ENCODE assay signal across 5 cellular contexts in genomic region chr16:29739927-29740629, GRCh38. TPM values are rescaled to one million over a fixed set of nuclear protein-coding genes. Genes with fewer than 3 reads are reported as not detected.
"Had no signal": no experiment of that assay in that cellular context is flagged by ENCODE, and none has a peak within 500 bp of the region (broad histone marks: within the 10 kb centered on the region; RNA-seq: fewer than 3 reads in every experiment).

No MANE protein-coding gene starts in this region.

RNA-seq across cellular contexts. Expression of gene C16orf54, which starts 5.7 kb away (rescaled TPM):
- total RNA-seq: epithelial cell of proximal tubule, renal cortical epithelial cell had no signal

RNA-seq across cellular contexts. Expression of gene ZG16, which starts 38.0 kb away (rescaled TPM):
- total RNA-seq: epithelial cell of proximal tubule; frontal cortex; renal cortical epithelial cell; T-helper 1 cell treated with Interleukin-12 subunit alpha and Interleukin-12 subunit beta and Interleukin-4 antibody, amounts not matched to agents 30 ng/mL and 1 ng/mL, for 36 hours; thyroid gland had no signal
